Comparison of ENCODE assay signal across 10 cellular contexts in genomic region chr1:214566158-214567104, GRCh38. TPM values are rescaled to one million over a fixed set of nuclear protein-coding genes. Genes with fewer than 3 reads are reported as not detected.
DNase-seq lines count a peak whose midpoint lies in the region; TF ChIP-seq lines count a peak whose summit lies in the region.
"Had no signal": no experiment of that assay in that cellular context is flagged by ENCODE, and none has a peak within 500 bp of the region (broad histone marks: within the 10 kb centered on the region; RNA-seq: fewer than 3 reads in every experiment).

No MANE protein-coding gene starts in this region.

- POLR2A ChIA-PET in PC-9 (lab: Charles Lee; ENCODE audit: unreplicated experiment), result interaction anchor here (0.6 kb wide), 2 partner anchors 17 to 176 kb away, joined by 3 to 6 read pairs; no protein-coding TSS in a partner anchor

- H3K27me3 ChIP-seq in PC-9 (ENCODE audit: insufficient read depth, low read depth) (no peaks in the 10 kb centered on the region), neuronal stem cell (ENCODE audit: control insufficient read depth in 3 of 3, insufficient read depth in 3 of 3, low read depth in 1 of 3, low read length in 3 of 3) (no peaks in the 10 kb centered on the region)

- H3K9me3 ChIP-seq in PC-9 (ENCODE audit: insufficient read depth, low read depth) (peaks cover 3% of the 10 kb centered on the region; the same call in 1 of the 2 replicates), neuronal stem cell (replicated peaks in 1 of 2; ENCODE audit: control insufficient read depth in 2 of 2, insufficient read depth in 1 of 2, low read depth in 1 of 2, low read length in 2 of 2) (no peaks in the 10 kb centered on the region)

- H3K36me3 ChIP-seq in PC-9 (ENCODE audit: low read depth), result no peaks in the 10 kb centered on the region
- no peaks in the 10 kb centered on the region for H3K36me3 ChIP-seq in neuronal stem cell (replicated peaks in 1 of 2; ENCODE audit: control insufficient read depth in 2 of 2, insufficient read depth in 2 of 2, low read length in 2 of 2)

- H2BK5ac ChIP-seq in neuronal stem cell (ENCODE audit: low read length), result no peak overlapping the region

- TF ChIP-seq CTCF in PC-9 (conservative IDR thresholded peaks at IDR 0.05), result no peak

- H3K79me1 ChIP-seq in neuronal stem cell (ENCODE audit: low read depth, low read length), result no peaks in the 10 kb centered on the region

- peaks cover 11% of the 10 kb centered on the region; the same call in 1 of the 2 replicates for H3F3A ChIP-seq in PC-9 (ENCODE audit: insufficient read depth, low read depth)

- no CpG with 5 or more reads among the region's 3 CpGs for WGBS in neuronal stem cell (ENCODE audit: extremely low coverage in 2 of 2, insufficient read length in 2 of 2, insufficient replicate concordance in 1 of 2), 2 donors

- no peak overlapping the region for H3K14ac ChIP-seq in neuronal stem cell (ENCODE audit: low read length)

- no peak overlapping the region for H3K23ac ChIP-seq in neuronal stem cell (ENCODE audit: low read depth, low read length, poor library complexity)

- H3K4me1 ChIP-seq in PC-9 (replicated peaks; ENCODE audit: insufficient read depth), result peaks cover 37% of the 10 kb centered on the region
- H3K4me1 ChIP-seq in neuronal stem cell (ENCODE audit: control insufficient read depth in 2 of 2, insufficient read depth in 1 of 2, low read depth in 1 of 2, low read length in 2 of 2), result no peaks in the 10 kb centered on the region

- intact Hi-C loops in PC-9 (cut with micrococcal nuclease; ENCODE audit: unreplicated experiment), result no loop called here

- H3K18ac ChIP-seq in neuronal stem cell (ENCODE audit: low read length), result no peak overlapping the region

- H3K9me2 ChIP-seq in PC-9 (ENCODE audit: insufficient read depth), result no peaks in the 10 kb centered on the region

- no peak overlapping the region for H3K9ac ChIP-seq in neuronal stem cell (ENCODE audit: low read depth, low read length, poor library complexity)

- no peak overlapping the region for H2BK120ac ChIP-seq in neuronal stem cell (ENCODE audit: low read depth, low read length)

- no peak overlapping the region for H2AFZ ChIP-seq in PC-9
- no peak overlapping the region for H2AFZ ChIP-seq in neuronal stem cell (ENCODE audit: low read length)

- no peaks in the 10 kb centered on the region for H3K79me2 ChIP-seq in PC-9 (ENCODE audit: low read depth)

- no peak overlapping the region for H4K91ac ChIP-seq in neuronal stem cell (ENCODE audit: low read depth, low read length, poor library complexity)

- H3K4me3 ChIP-seq in PC-9 (no peak overlapping the region), neuronal stem cell (ENCODE audit: low read length in 2 of 2) (no peak overlapping the region)

- peak; percentile 55 for DNase-seq in stimulated activated CD4-positive, alpha-beta T cell treated with anti-CD3 and anti-CD28 coated beads, Interleukin-1b, Interleukin-23, amount 100 ng/mL, for 48 hours
- no peak for DNase-seq in stimulated activated CD4-positive, alpha-beta T cell treated with anti-CD3 and anti-CD28 coated beads, Interleukin-4, amount 100 ng/mL, for 1 hour
- DNase-seq in PC-9 (peak in 1 of 2 experiments; percentile 37), epithelial cell of prostate (ENCODE audit: low read depth, low spot score) (no peak), SW480 (ENCODE audit: low spot score) (no peak), OCI-M1 (lab: John Stamatoyannopoulos, UW) (no peak), neuronal stem cell (ENCODE audit: low spot score) (no peak), COR-L47 (lab: John Stamatoyannopoulos, UW) (no peak)
- DNase-seq: Kasumi-1, NCI-H774 had no signal

- no peak overlapping the region for H2BK12ac ChIP-seq in neuronal stem cell (ENCODE audit: low read length)

- no peak overlapping the region for H2BK15ac ChIP-seq in neuronal stem cell (ENCODE audit: low read length)

- H2AK5ac ChIP-seq in neuronal stem cell (ENCODE audit: low read depth, low read length), result no peak overlapping the region

- no TSS peak for BruUV-seq in PC-9 (replicated peaks; lab: Mats Ljungman, UMichigan)

- CTCF ChIA-PET in PC-9 (lab: Charles Lee), result interaction anchor here (0.7 kb wide), 1 partner anchor 40 kb away, joined by 6 read pairs; no protein-coding TSS in a partner anchor

- peak overlapping the region; percentile 40; the same call in 1 of the 2 replicates for H3K27ac ChIP-seq in PC-9
- H3K27ac ChIP-seq in epithelial cell of prostate, result peak overlapping the region; percentile 47
- no peak overlapping the region for H3K27ac ChIP-seq in neuronal stem cell (replicated peaks; ENCODE audit: low read length)

- H4K8ac ChIP-seq in neuronal stem cell (ENCODE audit: low read depth, low read length), result no peak overlapping the region

- no peaks in the 10 kb centered on the region for H4K20me1 ChIP-seq in PC-9 (ENCODE audit: insufficient read depth)

- H3K4me2 ChIP-seq in PC-9 (no peak overlapping the region), neuronal stem cell (ENCODE audit: insufficient read depth, low read length, poor library complexity, severe bottlenecking) (no peak overlapping the region)

- H3K4ac ChIP-seq in neuronal stem cell (ENCODE audit: low read length), result no peak overlapping the region

RNA-seq across cellular contexts. Expression of gene PTPN14, which starts 15.0 kb away (rescaled TPM):
- total RNA-seq in PC-9 (2021), result 59.2 and 78.9 TPM in 2 replicates
- polyA plus RNA-seq in neuronal stem cell (2013, experiment 1 of 2), result 10.2 TPM
- 11.0 TPM for polyA plus RNA-seq in neuronal stem cell (2013, experiment 2 of 2)

RNA-seq across cellular contexts. Expression of gene CENPF, which starts 36.6 kb away (rescaled TPM):
- 102 and 156 TPM in 2 replicates for total RNA-seq in PC-9 (2021)
- polyA plus RNA-seq in neuronal stem cell (2013, experiment 1 of 2), result 90.7 TPM
- 86.0 TPM for polyA plus RNA-seq in neuronal stem cell (2013, experiment 2 of 2)
